ENCODE assay signal across 8 cellular contexts in the genomic region with DNA sequence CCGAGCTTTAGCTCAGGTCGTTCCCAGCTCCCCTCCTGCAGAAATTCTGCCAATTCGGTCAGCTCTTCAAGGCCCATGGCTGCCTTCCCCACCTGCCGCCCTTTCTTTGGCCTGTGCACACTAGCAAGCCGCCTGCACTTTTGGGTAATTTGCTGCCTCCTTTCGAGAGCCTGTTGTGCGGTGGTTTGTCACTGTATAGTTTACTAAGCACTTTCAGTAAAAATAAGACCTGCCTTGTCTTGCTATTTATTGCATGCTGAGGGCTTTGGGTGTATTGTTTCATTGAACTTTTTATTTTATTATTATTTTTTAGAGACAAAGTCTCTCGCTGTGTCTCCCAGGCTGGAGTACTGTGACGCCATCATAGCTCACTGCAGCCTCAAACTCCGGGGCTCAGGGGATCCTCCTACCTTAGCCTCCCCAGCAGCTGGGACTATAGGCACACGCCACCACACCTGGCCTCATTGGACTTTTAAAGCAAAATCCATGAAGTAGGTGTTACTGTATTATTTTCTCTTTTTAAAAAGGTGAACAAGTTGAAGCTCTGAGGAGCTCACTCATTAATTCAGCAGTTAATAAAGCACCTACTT. TPM values are rescaled to one million over a fixed set of nuclear protein-coding genes. Genes with fewer than 3 reads are reported as not detected.
DNase-seq lines count a peak whose midpoint lies in the region; ATAC-seq and TF ChIP-seq lines count a peak whose summit lies in the region.

No MANE protein-coding gene starts in this region.

- peak in 1 of 5 donors; percentile 4 for DNase-seq in CD4-positive, alpha-beta memory T cell
- no peak for DNase-seq in effector memory CD8-positive, alpha-beta T cell
- no peak for DNase-seq in prostate gland (ENCODE audit: low spot score)
- no peak for DNase-seq in MM.1S
- DNase-seq in NCI-H2081 treated with DMSO at 0.1 percent for 48 hours (lab: John Stamatoyannopoulos, UW), result no peak
- no peak for DNase-seq in epidermal melanocyte (ENCODE audit: insufficient read length, low spot score)

- no peaks in the 10 kb centered on the region for H3K36me3 ChIP-seq in CD4-positive, alpha-beta memory T cell (ENCODE audit: insufficient read depth, low read length)
- H3K36me3 ChIP-seq in OCI-LY1 (ENCODE audit: insufficient read depth, low read length) (no peaks in the 10 kb centered on the region), prostate gland (no peaks in the 10 kb centered on the region), MM.1S (replicated peaks; ENCODE audit: insufficient read depth, low read length) (no peaks in the 10 kb centered on the region)

- no peaks in the 10 kb centered on the region for H3K27me3 ChIP-seq in CD4-positive, alpha-beta memory T cell (ENCODE audit: insufficient read depth, low read length)
- H3K27me3 ChIP-seq in OCI-LY1 (ENCODE audit: insufficient read depth, low read length) (0 out of 2 replicates have a peak, but pooled peaks cover 3% of the 10 kb centered on the region), prostate gland (replicated peaks; ENCODE audit: insufficient read depth) (no peaks in the 10 kb centered on the region), MM.1S (replicated peaks; ENCODE audit: insufficient read depth, low read length) (no peaks in the 10 kb centered on the region)

- POLR2A ChIA-PET in CD4-positive, alpha-beta memory T cell (lab: Charles Lee; ENCODE audit: partially characterized antibody), result no interaction called here

- WGBS in prostate gland, result 19% methylated on average over 11 of the region's 11 CpGs

- no peak for TF ChIP-seq POLR2A in prostate gland (IDR thresholded peaks at IDR 0.05)

- no peak overlapping the region for H3K9ac ChIP-seq in OCI-LY1 (ENCODE audit: low read length)
- no peak overlapping the region for H3K9ac ChIP-seq in MM.1S (ENCODE audit: low read length)

- peaks cover 8% of the 10 kb centered on the region for H3K4me1 ChIP-seq in CD4-positive, alpha-beta memory T cell (ENCODE audit: insufficient read depth, low read length)
- H3K4me1 ChIP-seq in OCI-LY1 (ENCODE audit: insufficient read depth, low read length, severe bottlenecking), result peaks cover 8% of the 10 kb centered on the region
- H3K4me1 ChIP-seq in prostate gland (replicated peaks), result peaks cover 4% of the 10 kb centered on the region
- no peaks in the 10 kb centered on the region for H3K4me1 ChIP-seq in MM.1S (ENCODE audit: low read length)

- no peaks in the 10 kb centered on the region for H3K36me3 Mint-ChIP-seq in CD4-positive, alpha-beta memory T cell
- H3K36me3 Mint-ChIP-seq in effector memory CD8-positive, alpha-beta T cell (ENCODE audit: insufficient read depth), result no peaks in the 10 kb centered on the region

- H3K9me3 Mint-ChIP-seq in CD4-positive, alpha-beta memory T cell, result no peaks in the 10 kb centered on the region
- no peaks in the 10 kb centered on the region for H3K9me3 Mint-ChIP-seq in effector memory CD8-positive, alpha-beta T cell

- H3K4me3 ChIP-seq in CD4-positive, alpha-beta memory T cell (ENCODE audit: low read length in 2 of 2), result no peak overlapping the region
- H3K4me3 ChIP-seq in OCI-LY1 (ENCODE audit: low read depth, low read length, poor library complexity, severe bottlenecking), result peak overlapping the region; percentile 12
- peak overlapping the region; percentile 23 to 30 for H3K4me3 ChIP-seq in prostate gland
- H3K4me3 ChIP-seq in MM.1S (ENCODE audit: low read length), result no peak overlapping the region

- H3K27ac Mint-ChIP-seq in CD4-positive, alpha-beta memory T cell, result peak overlapping the region in 2 of 7 donors; percentile 33 to 62
- H3K27ac Mint-ChIP-seq in effector memory CD8-positive, alpha-beta T cell, result peak overlapping the region; percentile 50 to 82

- no peak overlapping the region for H3K27ac ChIP-seq in CD4-positive, alpha-beta memory T cell (ENCODE audit: low read depth, low read length)
- no peak overlapping the region for H3K27ac ChIP-seq in OCI-LY1 (ENCODE audit: low read depth, low read length, poor library complexity, severe bottlenecking)
- peak overlapping the region; percentile 71 to 78 for H3K27ac ChIP-seq in prostate gland
- no peak overlapping the region for H3K27ac ChIP-seq in MM.1S (ENCODE audit: low read length)

- TF ChIP-seq CTCF in OCI-LY1 (IDR thresholded peaks at IDR 0.05; ENCODE audit: low read length) (no peak), prostate gland (IDR thresholded peaks at IDR 0.05) (no peak), MM.1S (IDR thresholded peaks at IDR 0.05; ENCODE audit: low read length) (no peak)

- H3K79me2 ChIP-seq in OCI-LY1 (ENCODE audit: insufficient read depth, low read length) (no peaks in the 10 kb centered on the region), MM.1S (ENCODE audit: low read length) (no peaks in the 10 kb centered on the region)

- H3K9me2 ChIP-seq in OCI-LY1 (ENCODE audit: low read depth, low read length) (no peaks in the 10 kb centered on the region), MM.1S (replicated peaks; ENCODE audit: insufficient read depth, low read length) (no peaks in the 10 kb centered on the region)

- H3K4me1 Mint-ChIP-seq in CD4-positive, alpha-beta memory T cell, result peaks cover 8 to 18% (median 13%) of the 10 kb centered on the region in 4 donors
- peaks cover 9 to 14% of the 10 kb centered on the region in 2 donors for H3K4me1 Mint-ChIP-seq in effector memory CD8-positive, alpha-beta T cell (ENCODE audit: low read depth in 2 of 2)

- peak; percentile 17 for ATAC-seq in effector memory CD8-positive, alpha-beta T cell (replicated peaks)
- ATAC-seq in GM19452 (IDR thresholded peaks at IDR 0.05; ENCODE audit: unreplicated experiment), result no peak

- peak overlapping the region; percentile 76 to 90 (median 83) for H3K4me3 Mint-ChIP-seq in CD4-positive, alpha-beta memory T cell
- peak overlapping the region; percentile 85 for H3K4me3 Mint-ChIP-seq in effector memory CD8-positive, alpha-beta T cell

- no peak overlapping the region for H2AFZ ChIP-seq in OCI-LY1 (ENCODE audit: low read length)
- H2AFZ ChIP-seq in MM.1S (ENCODE audit: low read length), result no peak overlapping the region

- no peaks in the 10 kb centered on the region for H3K9me3 ChIP-seq in CD4-positive, alpha-beta memory T cell (ENCODE audit: control insufficient read depth in 1 of 2, low read length in 2 of 2)
- H3K9me3 ChIP-seq in OCI-LY1 (ENCODE audit: low read length) (no peaks in the 10 kb centered on the region), prostate gland (no peaks in the 10 kb centered on the region), MM.1S (replicated peaks; ENCODE audit: insufficient read depth, low read length) (no peaks in the 10 kb centered on the region)

- H3F3A ChIP-seq in OCI-LY1 (ENCODE audit: insufficient read depth, low read length) (no peaks in the 10 kb centered on the region), MM.1S (ENCODE audit: insufficient read depth, low read length) (no peaks in the 10 kb centered on the region)

- H3K4me2 ChIP-seq in OCI-LY1 (ENCODE audit: low read length), result no peak overlapping the region
- no peak overlapping the region for H3K4me2 ChIP-seq in MM.1S (ENCODE audit: low read depth, low read length)

- peaks cover 0 to 2% of the 10 kb centered on the region in 2 donors for H3K27me3 Mint-ChIP-seq in CD4-positive, alpha-beta memory T cell
- H3K27me3 Mint-ChIP-seq in effector memory CD8-positive, alpha-beta T cell, result no peaks in the 10 kb centered on the region

- intact Hi-C loops in CD4-positive, alpha-beta memory T cell (cut with micrococcal nuclease), result no loop called here
- intact Hi-C loops in prostate gland (cut with DNase I), result loop anchor here (5.0 kb wide), 1 partner anchor 77 kb away; a partner anchor contains a TSS

- H4K20me1 ChIP-seq in OCI-LY1 (ENCODE audit: insufficient read depth, low read length), result no peaks in the 10 kb centered on the region
- no peaks in the 10 kb centered on the region for H4K20me1 ChIP-seq in MM.1S (ENCODE audit: insufficient read depth, low read length)

- CTCF ChIA-PET in CD4-positive, alpha-beta memory T cell (lab: Charles Lee; ENCODE audit: partially characterized antibody), result interaction anchor here (0.8 to 1.3 kb wide), 5 partner anchors 13 to 175 kb away, joined by 3 to 4 read pairs (median 3); no protein-coding TSS in a partner anchor

RNA-seq across cellular contexts. Expression of a gene that starts 1.1 kb away (rescaled TPM):
- total RNA-seq in CD4-positive, alpha-beta memory T cell, result 1 to 10 TPM in 1 of 2 experiments, not detected in 1; 1.2 TPM
- polyA plus RNA-seq in CD4-positive, alpha-beta memory T cell, result not detected
- total RNA-seq in prostate gland, result 10 to 100 TPM; 25.0 to 54.1 TPM

RNA-seq across cellular contexts. Expression of a gene that starts 39.0 kb away (rescaled TPM):
- total RNA-seq in CD4-positive, alpha-beta memory T cell, result under 1 TPM; 0.11 to 0.15 TPM
- polyA plus RNA-seq in CD4-positive, alpha-beta memory T cell, result under 1 TPM in 1 of 2 donors, not detected in 1; 0.18 TPM
- total RNA-seq in prostate gland, result 100 to 1,000 TPM in 1 of 2 donors, 10 to 100 TPM in 1; 76.1 to 110 TPM

Comparison
In these comparisons a context has a peak if more than half of its experiments do, and no peak if none do; other contexts are left out.
1. H3K27ac ChIP-seq: peak in prostate gland (2 of 2); none in CD4-positive, alpha-beta memory T cell (single experiment), OCI-LY1 (single experiment) and MM.1S (single experiment).
2. H3K4me3 ChIP-seq: peak in OCI-LY1 (single experiment) and prostate gland (2 of 2); none in CD4-positive, alpha-beta memory T cell (0 of 2) and MM.1S (single experiment).
3. RNA of a gene that starts 1.1 kb away (total RNA-seq): 25.0 to 54.1 TPM in prostate gland; 1.2 TPM in CD4-positive, alpha-beta memory T cell; every median in the first group is over 10 times any median in the second.
4. RNA of a gene that starts 39.0 kb away (total RNA-seq): 76.1 to 110 TPM in prostate gland; 0.11 to 0.15 TPM in CD4-positive, alpha-beta memory T cell; every median in the first group is over 10 times any median in the second.